Comparison of ENCODE assay signal across 1 cellular context in genomic region chr22:27866136-27867091, GRCh38.
TF ChIP-seq lines count a peak whose summit lies in the region.

No MANE protein-coding gene starts in this region.

TF ChIP-seq in HEK293, 187 proteins besides CTCF, POLR2A, EP300 and RAD21 (continued from another document and continues in another):
- TF ChIP-seq PRDM2 (tag by site-specific recombination; IDR thresholded peaks at IDR 0.05; ENCODE audit: borderline replicate concordance) (no peak), ZSCAN4 (tag by site-specific recombination; IDR thresholded peaks at IDR 0.05) (peak; percentile 36; the same call in 1 of the 2 replicates), ATF2 (tag by site-specific recombination; IDR thresholded peaks at IDR 0.05; ENCODE audit: low read depth) (0 out of 2 replicates have a peak, but pooled peaks have one; percentile 16), SP7 (tag by site-specific recombination; IDR thresholded peaks at IDR 0.05) (no peak; the same call in none of the 2 replicates), ZBTB20 (tag by site-specific recombination; IDR thresholded peaks at IDR 0.05) (0 out of 2 replicates have a peak, but pooled peaks have one; percentile 29), ZNF830 (tag by site-specific recombination; IDR thresholded peaks at IDR 0.05; ENCODE audit: low read depth) (no peak), ZNF639 (tag by site-specific recombination; IDR thresholded peaks at IDR 0.05) (no peak), INSM2 (tag by site-specific recombination; IDR thresholded peaks at IDR 0.05) (peak; percentile 78), ZBTB21 (tag by site-specific recombination; IDR thresholded peaks at IDR 0.05) (0 out of 2 replicates have a peak, but pooled peaks have one; percentile 12), ZNF596 (tag by site-specific recombination; IDR thresholded peaks at IDR 0.05) (no peak), ZNF148 (tag by site-specific recombination; IDR thresholded peaks at IDR 0.05; ENCODE audit: borderline replicate concordance) (no peak), ZBTB44 (tag by site-specific recombination; IDR thresholded peaks at IDR 0.05) (no peak), ZNF664 (tag by site-specific recombination; IDR thresholded peaks at IDR 0.05) (no peak), ZNF416 (tag by site-specific recombination; IDR thresholded peaks at IDR 0.05) (no peak), ZNF223 (tag by site-specific recombination; IDR thresholded peaks at IDR 0.05) (no peak), HIC1 (tag by site-specific recombination; IDR thresholded peaks at IDR 0.05) (peak; percentile 50; the same call in 1 of the 2 replicates), KLF17 (tag by site-specific recombination; IDR thresholded peaks at IDR 0.05) (no peak), KLF9 (tag by site-specific recombination; IDR thresholded peaks at IDR 0.05; ENCODE audit: low read depth) (no peak), ZNF768 (tag by site-specific recombination; IDR thresholded peaks at IDR 0.05) (no peak), ZNF121 (tag by site-specific recombination; IDR thresholded peaks at IDR 0.05) (no peak), ZFP3 (tag by site-specific recombination; IDR thresholded peaks at IDR 0.05; ENCODE audit: low read depth) (no peak), ZNF585B (tag by site-specific recombination; IDR thresholded peaks at IDR 0.05) (no peak), ZNF211 (tag by site-specific recombination; IDR thresholded peaks at IDR 0.05; ENCODE audit: low read depth) (no peak), EGR2 (tag by site-specific recombination; IDR thresholded peaks at IDR 0.05; ENCODE audit: low read depth) (no peak), ZNF391 (tag by site-specific recombination; IDR thresholded peaks at IDR 0.05; ENCODE audit: borderline replicate concordance, low read depth) (no peak), ZNF677 (tag by site-specific recombination; IDR thresholded peaks at IDR 0.05) (no peak), GLI4 (tag by site-specific recombination; IDR thresholded peaks at IDR 0.05) (no peak), WT1 (tag by site-specific recombination; IDR thresholded peaks at IDR 0.05) (peak; percentile 93), ZNF354C (tag by site-specific recombination; IDR thresholded peaks at IDR 0.05; ENCODE audit: borderline replicate concordance, low read depth) (no peak), ZNF350 (tag by site-specific recombination; IDR thresholded peaks at IDR 0.05) (no peak), ZNF155 (tag by site-specific recombination; IDR thresholded peaks at IDR 0.05) (no peak), ZNF560 (tag by site-specific recombination; IDR thresholded peaks at IDR 0.05; ENCODE audit: borderline replicate concordance) (no peak), ZNF280C (tag by site-specific recombination; IDR thresholded peaks at IDR 0.05) (no peak), ZNF843 (tag by site-specific recombination; IDR thresholded peaks at IDR 0.05) (no peak)
